In genomic region chr5:75006821-75007536, GRCh38 we compare ENCODE assay signal across 28 cellular contexts. TPM values are rescaled to one million over a fixed set of nuclear protein-coding genes. Genes with fewer than 3 reads are reported as not detected.
A peak's percentile ranks its signal among the peaks of the same experiment; 100 is the strongest.
DNase-seq lines count a peak whose midpoint lies in the region; ATAC-seq and TF ChIP-seq lines count a peak whose summit lies in the region.
"Had no signal": no experiment of that assay in that cellular context is flagged by ENCODE, and none has a peak within 500 bp of the region (broad histone marks: within the 10 kb centered on the region; RNA-seq: fewer than 3 reads in every experiment).

No MANE protein-coding gene starts in this region.

- H2AK5ac ChIP-seq in mesenchymal stem cell (ENCODE audit: low read length, severe bottlenecking): no peak overlapping the region

- H3K9me2 ChIP-seq in GM23338 (ENCODE audit: insufficient read depth): no peaks in the 10 kb centered on the region

- H3K79me2 ChIP-seq in GM23338 (replicated peaks; ENCODE audit: insufficient read depth): no peaks in the 10 kb centered on the region

- H3K27me3 ChIP-seq in GM23338 (ENCODE audit: insufficient read depth) (no peaks in the 10 kb centered on the region), mesenchymal stem cell (ENCODE audit: control insufficient read depth in 1 of 2, insufficient read depth in 1 of 2, low read length in 2 of 2) (no peaks in the 10 kb centered on the region), WERI-Rb-1 (ENCODE audit: insufficient read depth, low read depth, severe bottlenecking) (no peaks in the 10 kb centered on the region)
- H3K27me3 ChIP-seq: adrenal gland, brain microvascular endothelial cell, neutrophil, right lobe of liver had no signal

- peaks cover 18% of the 10 kb centered on the region for H3K9me3 Mint-ChIP-seq in GM23338

- no peak overlapping the region for H2BK5ac ChIP-seq in mesenchymal stem cell (ENCODE audit: low read depth, low read length, poor library complexity, severe bottlenecking)

- H4K91ac ChIP-seq in mesenchymal stem cell (ENCODE audit: low read length): no peak overlapping the region

- peak overlapping the region; percentile 12 for H3K4me2 ChIP-seq in GM23338
- no peak overlapping the region for H3K4me2 ChIP-seq in mesenchymal stem cell (ENCODE audit: low read length, poor library complexity, severe bottlenecking)

- H2BK15ac ChIP-seq in mesenchymal stem cell (ENCODE audit: low read depth, poor library complexity, severe bottlenecking): no peak overlapping the region

- ATAC-seq in GM23338: peak; percentile 59
- no peak for ATAC-seq in GM19397 (IDR thresholded peaks at IDR 0.05; ENCODE audit: unreplicated experiment)
- ATAC-seq: CD8-positive, alpha-beta T cell; left ventricle myocardium superior; right lobe of liver had no signal

- peaks cover 6% of the 10 kb centered on the region for H3K9me3 ChIP-seq in mesenchymal stem cell (ENCODE audit: control insufficient read depth, low read length)
- H3K9me3 ChIP-seq in WERI-Rb-1 (ENCODE audit: severe bottlenecking): peaks cover 9% of the 10 kb centered on the region
- H3K9me3 ChIP-seq: adrenal gland, neutrophil, right lobe of liver had no signal

- H4K20me1 ChIP-seq in GM23338 (replicated peaks; ENCODE audit: insufficient read depth): no peaks in the 10 kb centered on the region

- no peak overlapping the region for H3K27ac Mint-ChIP-seq in GM23338
- H3K27ac Mint-ChIP-seq: activated CD4-positive, alpha-beta memory T cell treated with anti-CD3 and anti-CD28 coated beads, Interleukin-2, amount 10 ng/mL, durations not matched to agents 7 days and 5 days; activated T-helper 1 cell treated with anti-CD3 and anti-CD28 coated beads, Interleukin-12 subunit alpha, Interleukin-12 subunit beta, Interleukin-2, Interleukin-4 antibody, amounts not matched to agents 30 ng/mL and 10 ng/mL and 1 ng/mL, durations not matched to agents 14 hours and 24 hours and 36 hours; CD8-positive, alpha-beta T cell; IgD-negative memory B cell; progenitor cell of endocrine pancreas; stimulated activated naive CD8-positive, alpha-beta T cell treated with anti-CD3 and anti-CD28 coated beads, Interleukin-15, Interleukin-2, amounts not matched to agents 100 ng/mL and 50 ng/mL, for 24 hours had no signal

- no peak overlapping the region for H3K4me3 Mint-ChIP-seq in GM23338
- H3K4me3 Mint-ChIP-seq: activated CD4-positive, alpha-beta memory T cell treated with anti-CD3 and anti-CD28 coated beads, Interleukin-2, amount 10 ng/mL, durations not matched to agents 7 days and 5 days; activated T-helper 1 cell treated with anti-CD3 and anti-CD28 coated beads, Interleukin-12 subunit alpha, Interleukin-12 subunit beta, Interleukin-2, Interleukin-4 antibody, amounts not matched to agents 30 ng/mL and 10 ng/mL and 1 ng/mL, durations not matched to agents 14 hours and 24 hours and 36 hours; CD8-positive, alpha-beta T cell; IgD-negative memory B cell; stimulated activated naive CD8-positive, alpha-beta T cell treated with anti-CD3 and anti-CD28 coated beads, Interleukin-15, Interleukin-2, amounts not matched to agents 100 ng/mL and 50 ng/mL, for 24 hours had no signal

- H3K4me3 ChIP-seq in AG04449 (ENCODE audit: low read depth, low read length) (no peak overlapping the region), GM23338 (no peak overlapping the region), mesenchymal stem cell (ENCODE audit: insufficient read depth in 1 of 2, low read depth in 1 of 2, low read length in 2 of 2) (no peak overlapping the region), WERI-Rb-1 (ENCODE audit: low read depth, low read length) (no peak overlapping the region)
- H3K4me3 ChIP-seq: adrenal gland, right lobe of liver, thoracic aorta had no signal

- POLR2A ChIA-PET in AG04449 (lab: Yijun Ruan, JAX): no interaction called here

- H3K4ac ChIP-seq in mesenchymal stem cell (ENCODE audit: low read depth in 1 of 2, low read length in 2 of 2): no peak overlapping the region

- DNase-seq in AG04449 (ENCODE audit: low read depth, low spot score) (peak; percentile 5), GM23338 (ENCODE audit: low spot score) (peak; percentile 41), astrocyte of the hippocampus (ENCODE audit: low read depth, low spot score) (peak; percentile 11), mesenchymal stem cell (peak; percentile 44), OCI-M1 (lab: John Stamatoyannopoulos, UW) (no peak), Kasumi-1 (lab: John Stamatoyannopoulos, UW) (no peak), WERI-Rb-1 (no peak)
- DNase-seq: activated CD4-positive, alpha-beta memory T cell treated with anti-CD3 and anti-CD28 coated beads, Interleukin-2, amount 10 ng/mL, durations not matched to agents 7 days and 5 days; activated CD4-positive, alpha-beta T cell treated with anti-CD3 and anti-CD28 coated beads for 1 hour; activated CD8-positive, alpha-beta memory T cell treated with anti-CD3 and anti-CD28 coated beads, Interleukin-2, amount 50 U/mL, for 4 hours; activated naive CD4-positive, alpha-beta T cell treated with Interleukin-2 at 50 U/mL for 16 hours; adrenal gland; CD8-positive, alpha-beta T cell; left ventricle myocardium superior; NCI-H146; NCI-H2107; NCI-H446 treated with DMSO at 0.1 percent for 48 hours; NCI-H774; right lobe of liver; stimulated activated CD8-positive, alpha-beta memory T cell treated with anti-CD3 and anti-CD28 coated beads, Interleukin-4, amount 100 ng/mL, for 48 hours had no signal

- no peak overlapping the region for H2BK12ac ChIP-seq in mesenchymal stem cell (ENCODE audit: low read length in 2 of 2)

- H3K36me3 Mint-ChIP-seq in GM23338 (ENCODE audit: low read depth): peaks cover 16% of the 10 kb centered on the region; the same call in 2 of the 3 replicates
- H3K36me3 Mint-ChIP-seq: IgD-negative memory B cell had no signal

- H3K36me3 ChIP-seq in GM23338 (ENCODE audit: insufficient read depth) (peaks cover 3% of the 10 kb centered on the region; the same call in 1 of the 2 replicates), mesenchymal stem cell (ENCODE audit: control insufficient read depth in 1 of 2, insufficient read depth in 2 of 2, low read depth in 1 of 2, low read length in 2 of 2) (no peaks in the 10 kb centered on the region), WERI-Rb-1 (no peaks in the 10 kb centered on the region)
- H3K36me3 ChIP-seq: adrenal gland, brain microvascular endothelial cell, neutrophil, right lobe of liver, thoracic aorta had no signal

- peaks cover 24% of the 10 kb centered on the region for H3K4me1 ChIP-seq in GM23338 (ENCODE audit: insufficient read depth)
- H3K4me1 ChIP-seq in mesenchymal stem cell (ENCODE audit: control insufficient read depth, insufficient read depth, low read depth, low read length): peaks cover 4% of the 10 kb centered on the region
- H3K4me1 ChIP-seq: adrenal gland had no signal

- no peak overlapping the region for H2BK120ac ChIP-seq in mesenchymal stem cell (ENCODE audit: low read depth, low read length)

- H2AFZ ChIP-seq in GM23338 (no peak overlapping the region), mesenchymal stem cell (ENCODE audit: low read depth, low read length) (no peak overlapping the region)

- no peak overlapping the region for H3K23ac ChIP-seq in mesenchymal stem cell (ENCODE audit: low read length in 2 of 2)

- H3K9ac ChIP-seq in mesenchymal stem cell (ENCODE audit: low read length): no peak overlapping the region

- no peak for TF ChIP-seq CTCF in AG04449 (IDR thresholded peaks at IDR 0.05; ENCODE audit: insufficient read depth, low read length, missing control alignments)
- TF ChIP-seq CTCF in GM23338 (conservative IDR thresholded peaks at IDR 0.05; ENCODE audit: low read depth in 2 of 2): no peak
- no peak for TF ChIP-seq CTCF in WERI-Rb-1 (IDR thresholded peaks at IDR 0.05; ENCODE audit: low read depth, low read length)

- no peak overlapping the region for H3K14ac ChIP-seq in mesenchymal stem cell (ENCODE audit: low read length in 2 of 2)

- H3K4me1 Mint-ChIP-seq in GM23338: peaks cover 26% of the 10 kb centered on the region
- H3K4me1 Mint-ChIP-seq: activated CD4-positive, alpha-beta memory T cell treated with anti-CD3 and anti-CD28 coated beads, Interleukin-2, amount 10 ng/mL, durations not matched to agents 7 days and 5 days; IgD-negative memory B cell had no signal

- peaks cover 1% of the 10 kb centered on the region for H3K27me3 Mint-ChIP-seq in GM23338 (ENCODE audit: insufficient read depth, low read depth, poor library complexity)
- H3K27me3 Mint-ChIP-seq: progenitor cell of endocrine pancreas; stimulated activated naive CD8-positive, alpha-beta T cell treated with anti-CD3 and anti-CD28 coated beads, Interleukin-15, Interleukin-2, amounts not matched to agents 100 ng/mL and 50 ng/mL, for 24 hours had no signal

- H3K27ac ChIP-seq in GM23338 (ENCODE audit: low read depth): no peak overlapping the region
- peak overlapping the region; percentile 66 for H3K27ac ChIP-seq in mesenchymal stem cell (ENCODE audit: low read length, poor library complexity, severe bottlenecking)
- H3K27ac ChIP-seq in WERI-Rb-1: no peak overlapping the region
- H3K27ac ChIP-seq: adrenal gland, brain microvascular endothelial cell, neutrophil, right lobe of liver, thoracic aorta had no signal

- CTCF ChIA-PET in AG04449 (lab: Yijun Ruan, JAX): interaction anchor here (1.2 to 1.5 kb wide), 2 partner anchors 10 to 42 kb away, joined by 3 read pairs; no protein-coding TSS in a partner anchor

- 77% methylated on average over 3 of the region's 3 CpGs for WGBS in mesenchymal stem cell

- H4K8ac ChIP-seq in mesenchymal stem cell (ENCODE audit: low read length): no peak overlapping the region

- no peak overlapping the region for H3K18ac ChIP-seq in mesenchymal stem cell (ENCODE audit: low read depth in 1 of 2, low read length in 2 of 2)

- H3F3A ChIP-seq in GM23338 (replicated peaks; ENCODE audit: low read depth): no peaks in the 10 kb centered on the region

- H3K79me1 ChIP-seq in mesenchymal stem cell (replicated peaks; ENCODE audit: low read length, poor library complexity, severe bottlenecking): no peaks in the 10 kb centered on the region

TF ChIP-seq in GM23338, 12 proteins besides CTCF, POLR2A, EP300 and RAD21:
- TF ChIP-seq CREB1 (CRISPR knock-in tag; IDR thresholded peaks at IDR 0.05; ENCODE audit: low read depth): peak; percentile 35
- TF ChIP-seq STAT1 (IDR thresholded peaks at IDR 0.05; ENCODE audit: unreplicated experiment): no peak
TF ChIP-seq in GM23338: peak in this region for 1.

RNA-seq across cellular contexts. Expression of gene GCNT4, which starts 45.4 kb away (rescaled TPM):
- 3.3 and 5.4 TPM in 2 replicates for total RNA-seq in GM23338 (2014; rRNA removed; shearing (Covaris generic))
- polyA plus RNA-seq in GM23338 (2016; fragmentation: Nextera tagmentation; extraction: Ambion mirVana): 1.4 and 2.5 TPM in 2 replicates
- polyA plus RNA-seq in mesenchymal stem cell (2013, experiment 1 of 2): 2.7 TPM
- polyA plus RNA-seq in mesenchymal stem cell (2013, experiment 2 of 2): 2.9 TPM

Comparison
In these comparisons a context has a peak if more than half of its experiments do, and no peak if none do; other contexts are left out.
1. DNase-seq: peak in AG04449 (single experiment), GM23338 (single experiment), astrocyte of the hippocampus (single experiment) and mesenchymal stem cell (single experiment); none in OCI-M1 (single experiment), Kasumi-1 (0 of 2) and WERI-Rb-1 (single experiment).